In genomic region chr19:48670699-48671455, GRCh38 we compare ENCODE assay signal across 24 cellular contexts. TPM values are rescaled to one million over a fixed set of nuclear protein-coding genes. Genes with fewer than 3 reads are reported as not detected.
"Had no signal": no experiment of that assay in that cellular context is flagged by ENCODE, and none has a peak within 500 bp of the region (broad histone marks: within the 10 kb centered on the region; RNA-seq: fewer than 3 reads in every experiment).

No MANE protein-coding gene starts in this region.

- DNase-seq: activated CD4-positive, alpha-beta T cell treated with anti-CD3 and anti-CD28 coated beads for 4 hours; activated CD8-positive, alpha-beta memory T cell treated with anti-CD3 and anti-CD28 coated beads, Interleukin-2, amount 50 U/mL, for 4 hours; activated CD8-positive, alpha-beta T cell treated with anti-CD3 and anti-CD28 coated beads, Interleukin-2, amount 10 ng/mL, durations not matched to agents 7 days and 5 days; activated gamma-delta T cell; activated T-cell treated with anti-CD3 and anti-CD28 coated beads, Interleukin-2, amount 50 U/mL, for 48 hours; amniotic stem cell; body of pancreas; effector memory CD4-positive, alpha-beta T cell; foreskin melanocyte; kidney glomerular epithelial cell; left ventricle myocardium superior; natural killer cell; spleen had no signal

- H3K36me3 ChIP-seq: spleen, thoracic aorta had no signal

- H3K4me3 ChIP-seq: body of pancreas, coronary artery, spleen, thoracic aorta had no signal

- H3K27me3 Mint-ChIP-seq: activated naive CD8-positive, alpha-beta T cell; central memory CD8-positive, alpha-beta T cell had no signal

- H3K4me3 Mint-ChIP-seq: activated CD8-positive, alpha-beta T cell treated with anti-CD3 and anti-CD28 coated beads, Interleukin-2, amount 10 ng/mL, durations not matched to agents 7 days and 5 days; activated naive CD8-positive, alpha-beta T cell; central memory CD8-positive, alpha-beta T cell; memory B cell; natural killer cell; T-helper 1 cell treated with Interleukin-12 subunit alpha and Interleukin-12 subunit beta and Interleukin-4 antibody, amounts not matched to agents 30 μg/mL and 1 μg/mL, for 36 hours had no signal

- H3K27me3 ChIP-seq: body of pancreas, spleen had no signal

- H3K27ac ChIP-seq: body of pancreas, coronary artery, epithelial cell of prostate, spleen, thoracic aorta had no signal

- H3K36me3 Mint-ChIP-seq: activated naive CD8-positive, alpha-beta T cell; memory B cell; natural killer cell had no signal

- ATAC-seq: activated CD8-positive, alpha-beta T cell treated with anti-CD3 and anti-CD28 coated beads, Interleukin-2, amount 10 ng/mL, durations not matched to agents 7 days and 5 days; body of pancreas; left ventricle myocardium superior; natural killer cell; sciatic nerve had no signal

- H3K9me3 ChIP-seq: body of pancreas, spleen, thoracic aorta had no signal

- H3K27ac Mint-ChIP-seq: activated CD8-positive, alpha-beta T cell treated with anti-CD3 and anti-CD28 coated beads, Interleukin-2, amount 10 ng/mL, durations not matched to agents 7 days and 5 days; activated naive CD8-positive, alpha-beta T cell; T-helper 1 cell treated with Interleukin-12 subunit alpha and Interleukin-12 subunit beta and Interleukin-4 antibody, amounts not matched to agents 30 μg/mL and 1 μg/mL, for 36 hours had no signal

RNA-seq across cellular contexts. Expression of gene NTN5, which starts 1.9 kb away (rescaled TPM):
- total RNA-seq: body of pancreas, left ventricle myocardium superior had no signal

RNA-seq across cellular contexts. Expression of gene FUT2, which starts 24.9 kb away (rescaled TPM):
- total RNA-seq: activated CD8-positive, alpha-beta T cell treated with anti-CD3 and anti-CD28 coated beads, Interleukin-2, amount 10 ng/mL, durations not matched to agents 7 days and 5 days; left ventricle myocardium superior; natural killer cell; osteocyte; pulmonary artery endothelial cell; sciatic nerve had no signal
- polyA plus RNA-seq: fibroblast of lung had no signal

RNA-seq across cellular contexts. Expression of gene MAMSTR, which starts 48.6 kb away (rescaled TPM):
- total RNA-seq: thoracic aorta had no signal
